In the genomic region with DNA sequence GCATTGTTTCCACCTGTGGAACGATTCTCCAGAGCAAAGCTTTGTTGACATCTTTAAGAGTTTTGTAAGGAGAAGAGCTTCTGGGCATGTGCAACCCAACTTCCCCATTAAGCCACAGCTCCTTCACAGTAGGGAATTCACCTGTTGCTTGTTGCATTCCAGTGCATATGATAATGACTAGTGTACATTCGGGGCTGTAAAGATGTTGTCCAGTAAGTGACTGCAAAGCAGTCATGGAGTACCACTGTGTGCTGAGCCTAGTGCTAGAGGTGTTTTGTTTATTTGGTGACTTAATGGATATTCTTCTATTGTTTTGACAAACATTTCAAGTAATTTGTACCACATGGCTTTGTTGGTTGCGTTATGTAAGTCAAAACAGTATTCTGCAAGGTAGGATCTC, we compare ENCODE assay signal across 14 cellular contexts. TPM values are rescaled to one million over a fixed set of nuclear protein-coding genes. Genes with fewer than 3 reads are reported as not detected.
A peak's percentile ranks its signal among the peaks of the same experiment; 100 is the strongest.
DNase-seq lines count a peak whose midpoint lies in the region; ATAC-seq and TF ChIP-seq lines count a peak whose summit lies in the region.
"Had no signal": no experiment of that assay in that cellular context is flagged by ENCODE, and none has a peak within 500 bp of the region (broad histone marks: within the 10 kb centered on the region; RNA-seq: fewer than 3 reads in every experiment).

No MANE protein-coding gene starts in this region.

- no peaks in the 10 kb centered on the region for H3K27me3 ChIP-seq in uterus
- H3K27me3 ChIP-seq: colonic mucosa, heart right ventricle, tibial nerve had no signal

- H3K4me1 ChIP-seq in uterus, result peaks cover 5 to 7% of the 10 kb centered on the region in 2 donors

- no peak overlapping the region for H3K27ac ChIP-seq in uterus
- H3K27ac ChIP-seq: colonic mucosa, heart right ventricle had no signal

- in situ Hi-C loops in GM13976 (cut with MboI; ENCODE audit: low sequenced_read_pairs, unreplicated experiment), result loop anchor here (10.0 to 25.0 kb wide), 2 partner anchors 55 to 453 kb away; no protein-coding TSS in a partner anchor

- TF ChIP-seq CTCF in GM12865 (IDR thresholded peaks at IDR 0.05; ENCODE audit: insufficient read depth, low read depth, low read length, missing control alignments) (no peak), uterus (IDR thresholded peaks at IDR 0.05) (no peak), GM13976 (IDR thresholded peaks at IDR 0.05; ENCODE audit: borderline replicate concordance, control extremely low read depth, extremely low read depth, insufficient read depth, missing control alignments) (no peak)

- H3K9me3 ChIP-seq in uterus, result no peaks in the 10 kb centered on the region
- H3K9me3 ChIP-seq: colonic mucosa, heart right ventricle, SK-N-SH, tibial nerve had no signal

- H3K36me3 ChIP-seq in uterus, result no peaks in the 10 kb centered on the region
- H3K36me3 ChIP-seq: colonic mucosa, tibial nerve had no signal

- ATAC-seq in GM21786 (IDR thresholded peaks at IDR 0.05; ENCODE audit: unreplicated experiment), result peak; percentile 52

- intact Hi-C loops in uterus (cut with DNase I; ENCODE audit: low total_unique reads), result no loop called here

- TF ChIP-seq POLR2A in uterus (IDR thresholded peaks at IDR 0.05), result no peak

- H3K4me3 ChIP-seq in GM12865 (ENCODE audit: low read depth, low read length), result no peak overlapping the region
- no peak overlapping the region for H3K4me3 ChIP-seq in uterus
- H3K4me3 ChIP-seq: colonic mucosa, heart right ventricle, tibial nerve had no signal

- DNase-seq in GM12865 (ENCODE audit: low read depth) (peak; percentile 45), MV-4-11 (lab: John Stamatoyannopoulos, UW) (peak; percentile 66), myocyte (ENCODE audit: low read depth) (peak; percentile 33), uterus (no peak), GM13976 (ENCODE audit: low spot score) (no peak), NCI-H2171 treated with DMSO at 0.1 percent for 48 hours (lab: John Stamatoyannopoulos, UW) (no peak)
- DNase-seq in central memory CD4-positive, alpha-beta T cell, result no peak
- DNase-seq: colonic mucosa; heart right ventricle; NCI-H2081 treated with DMSO at 0.1 percent for 48 hours; SK-N-SH; stimulated activated CD4-positive, alpha-beta T cell treated with anti-CD3 and anti-CD28 coated beads, Interleukin-4, amount 100 ng/mL, for 24 hours had no signal

RNA-seq across cellular contexts. Expression of gene UGCG, which starts 12.8 kb away (rescaled TPM):
- total RNA-seq in myocyte (89.8 and 124 TPM in 2 replicates), uterus (10 to 100 TPM; 12.3 to 75.1 (median 34.5) TPM)
- polyA plus RNA-seq in myocyte (2012), result 24.4 TPM

Comparison
In these comparisons a context has a peak if more than half of its experiments do, and no peak if none do; other contexts are left out.
1. DNase-seq: peak in GM12865 (single experiment), MV-4-11 (single experiment) and myocyte (single experiment); none in uterus (0 of 2), GM13976 (single experiment), central memory CD4-positive, alpha-beta T cell (single experiment) and NCI-H2171 treated with DMSO at 0.1 percent for 48 hours (single experiment).